Comparison of ENCODE assay signal across 21 cellular contexts in the genomic region with DNA sequence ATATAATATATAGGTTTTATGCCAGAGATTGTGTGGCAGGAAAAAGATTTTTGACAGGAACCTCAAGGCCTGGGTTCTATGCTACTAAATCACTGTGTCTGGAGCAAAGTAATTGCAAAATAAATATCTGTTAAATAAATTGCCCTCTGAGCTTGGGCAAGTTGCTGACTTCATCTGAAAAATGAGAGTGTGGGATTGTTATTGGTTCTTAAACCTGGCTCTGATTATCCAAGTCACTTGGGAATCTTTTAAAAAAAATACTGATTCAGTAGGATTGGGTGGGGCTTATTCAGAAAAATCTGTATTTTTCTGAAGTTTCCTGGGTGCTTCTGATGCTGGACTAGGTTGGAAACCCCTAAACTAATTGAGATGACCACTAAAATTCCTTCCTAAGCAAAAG.
A peak's percentile ranks its signal among the peaks of the same experiment; 100 is the strongest.
DNase-seq lines count a peak whose midpoint lies in the region; ATAC-seq, FAIRE-seq and TF ChIP-seq lines count a peak whose summit lies in the region.
"Had no signal": no experiment of that assay in that cellular context is flagged by ENCODE, and none has a peak within 500 bp of the region (broad histone marks: within the 10 kb centered on the region; RNA-seq: fewer than 3 reads in every experiment).

No MANE protein-coding gene starts in this region.

- no peak overlapping the region for H3K4me2 ChIP-seq in endothelial cell of umbilical vein (ENCODE audit: insufficient read depth, low read length)
- H3K4me2 ChIP-seq: GM23338, PC-9 had no signal

- TF ChIP-seq CTCF in activated CD8-positive, alpha-beta T cell treated with anti-CD3 and anti-CD28 coated beads for 36 hours (IDR thresholded peaks at IDR 0.05) = no peak
- TF ChIP-seq CTCF in endothelial cell of umbilical vein (IDR thresholded peaks at IDR 0.05; ENCODE audit: extremely low read depth in 1 of 2, insufficient read depth in 1 of 2, low read depth in 1 of 2, low read length in 2 of 2) (no peak), psoas muscle (IDR thresholded peaks at IDR 0.05) (no peak)

- H3K27me3 Mint-ChIP-seq in activated CD8-positive, alpha-beta T cell treated with anti-CD3 and anti-CD28 coated beads for 36 hours = no peaks in the 10 kb centered on the region
- no peaks in the 10 kb centered on the region for H3K27me3 Mint-ChIP-seq in activated CD8-positive, alpha-beta T cell treated with anti-CD3 and anti-CD28 coated beads, Interleukin-2, amount 10 ng/mL, durations not matched to agents 7 days and 5 days (ENCODE audit: low read depth)
- H3K27me3 Mint-ChIP-seq: naive thymus-derived CD8-positive, alpha-beta T cell had no signal

- H3K4me1 ChIP-seq in endothelial cell of umbilical vein (ENCODE audit: control insufficient read depth, extremely low read depth, insufficient read depth, low read length) = peaks cover 43% of the 10 kb centered on the region
- peaks cover 56% of the 10 kb centered on the region for H3K4me1 ChIP-seq in psoas muscle
- H3K4me1 ChIP-seq: Caco-2 had no signal

- H3K9me1 ChIP-seq in endothelial cell of umbilical vein (replicated peaks; ENCODE audit: control insufficient read depth, extremely low read depth, insufficient read depth, low read length) = no peaks in the 10 kb centered on the region

- CTCF ChIA-PET in activated CD8-positive, alpha-beta T cell treated with anti-CD3 and anti-CD28 coated beads for 36 hours (lab: Charles Lee) = interaction anchor here (0.9 to 4.5 kb wide), 10 partner anchors 9 to 118 kb away, joined by 3 to 39 read pairs (median 4); no protein-coding TSS in a partner anchor
- CTCF ChIA-PET in activated CD8-positive, alpha-beta T cell treated with anti-CD3 and anti-CD28 coated beads, Interleukin-2, amount 10 ng/mL, durations not matched to agents 7 days and 5 days (lab: Charles Lee) = interaction anchor here (0.8 to 10.8 kb wide), 14 partner anchors 8 to 134 kb away, joined by 3 to 124 read pairs (median 6); no protein-coding TSS in a partner anchor
- CTCF ChIA-PET in endothelial cell of umbilical vein (lab: Charles Lee) = interaction anchor here (1.2 to 1.8 kb wide), 8 partner anchors 9 to 144 kb away, joined by 4 to 15 read pairs (median 6); no protein-coding TSS in a partner anchor

- no peaks in the 10 kb centered on the region for H4K20me1 ChIP-seq in endothelial cell of umbilical vein (replicated peaks; ENCODE audit: control insufficient read depth, extremely low read depth, insufficient read depth, low read length)

- ATAC-seq in activated CD8-positive, alpha-beta T cell treated with anti-CD3 and anti-CD28 coated beads for 36 hours = no peak
- no peak for ATAC-seq in activated CD8-positive, alpha-beta T cell treated with anti-CD3 and anti-CD28 coated beads, Interleukin-2, amount 10 ng/mL, durations not matched to agents 7 days and 5 days
- ATAC-seq in HG02610 (IDR thresholded peaks at IDR 0.05; ENCODE audit: unreplicated experiment) (peak; percentile 1), psoas muscle (no peak)
- ATAC-seq: GM23338; naive thymus-derived CD8-positive, alpha-beta T cell had no signal

- H3K4me3 Mint-ChIP-seq in activated CD8-positive, alpha-beta T cell treated with anti-CD3 and anti-CD28 coated beads for 36 hours = no peak overlapping the region
- H3K4me3 Mint-ChIP-seq in activated CD8-positive, alpha-beta T cell treated with anti-CD3 and anti-CD28 coated beads, Interleukin-2, amount 10 ng/mL, durations not matched to agents 7 days and 5 days = no peak overlapping the region
- H3K4me3 Mint-ChIP-seq: GM23338 had no signal

- H3K27ac Mint-ChIP-seq in activated CD8-positive, alpha-beta T cell treated with anti-CD3 and anti-CD28 coated beads for 36 hours = peak overlapping the region; percentile 27
- H3K27ac Mint-ChIP-seq in activated CD8-positive, alpha-beta T cell treated with anti-CD3 and anti-CD28 coated beads, Interleukin-2, amount 10 ng/mL, durations not matched to agents 7 days and 5 days = no peak overlapping the region
- H3K27ac Mint-ChIP-seq: GM23338 had no signal

- H3K9me3 ChIP-seq in endothelial cell of umbilical vein (replicated peaks; ENCODE audit: control insufficient read depth, insufficient read depth, low read length) = no peaks in the 10 kb centered on the region
- no peaks in the 10 kb centered on the region for H3K9me3 ChIP-seq in psoas muscle
- no peaks in the 10 kb centered on the region for H3K9me3 ChIP-seq in MG63
- H3K9me3 ChIP-seq: Caco-2, right lobe of liver, testis had no signal

- peaks cover 79% of the 10 kb centered on the region for H3K79me2 ChIP-seq in endothelial cell of umbilical vein (ENCODE audit: control insufficient read depth, insufficient read depth, low read length)

- peaks cover 82% of the 10 kb centered on the region for H3K36me3 Mint-ChIP-seq in activated CD8-positive, alpha-beta T cell treated with anti-CD3 and anti-CD28 coated beads for 36 hours (ENCODE audit: low read depth)
- peaks cover 80% of the 10 kb centered on the region for H3K36me3 Mint-ChIP-seq in activated CD8-positive, alpha-beta T cell treated with anti-CD3 and anti-CD28 coated beads, Interleukin-2, amount 10 ng/mL, durations not matched to agents 7 days and 5 days (ENCODE audit: low read depth)

- H3K9me3 Mint-ChIP-seq in activated CD8-positive, alpha-beta T cell treated with anti-CD3 and anti-CD28 coated beads for 36 hours = no peaks in the 10 kb centered on the region
- no peaks in the 10 kb centered on the region for H3K9me3 Mint-ChIP-seq in activated CD8-positive, alpha-beta T cell treated with anti-CD3 and anti-CD28 coated beads, Interleukin-2, amount 10 ng/mL, durations not matched to agents 7 days and 5 days (ENCODE audit: insufficient read depth)
- H3K9me3 Mint-ChIP-seq: GM23338; naive thymus-derived CD8-positive, alpha-beta T cell had no signal

- dilution Hi-C loops in endothelial cell of umbilical vein (cut with MboI; ENCODE audit: extremely low pct_ligation_motif_present, low sequenced_read_pairs) = no loop called here

- no peak overlapping the region for H3K4me3 ChIP-seq in endothelial cell of umbilical vein (replicated peaks in 1 of 3; ENCODE audit: insufficient read depth in 1 of 3, low read depth in 1 of 3, low read length in 3 of 3)
- no peak overlapping the region for H3K4me3 ChIP-seq in psoas muscle
- no peak overlapping the region for H3K4me3 ChIP-seq in MG63
- H3K4me3 ChIP-seq: GM12878, GM23338, PC-9, right lobe of liver, testis had no signal

- POLR2A ChIA-PET in activated CD8-positive, alpha-beta T cell treated with anti-CD3 and anti-CD28 coated beads for 36 hours (lab: Charles Lee) = interaction anchor here (0.9 to 1.8 kb wide), 6 partner anchors 15 to 114 kb away, joined by 3 to 7 read pairs (median 4); no protein-coding TSS in a partner anchor
- POLR2A ChIA-PET in activated CD8-positive, alpha-beta T cell treated with anti-CD3 and anti-CD28 coated beads, Interleukin-2, amount 10 ng/mL, durations not matched to agents 7 days and 5 days (lab: Charles Lee) = interaction anchor here (0.6 kb wide), 1 partner anchor 86 kb away, joined by 4 read pairs; no protein-coding TSS in a partner anchor
- POLR2A ChIA-PET in endothelial cell of umbilical vein (lab: Charles Lee) = no interaction called here

- H3K4me1 Mint-ChIP-seq in activated CD8-positive, alpha-beta T cell treated with anti-CD3 and anti-CD28 coated beads for 36 hours (ENCODE audit: low read depth) = peaks cover 86% of the 10 kb centered on the region
- H3K4me1 Mint-ChIP-seq in activated CD8-positive, alpha-beta T cell treated with anti-CD3 and anti-CD28 coated beads, Interleukin-2, amount 10 ng/mL, durations not matched to agents 7 days and 5 days (ENCODE audit: low read depth) = peaks cover 64% of the 10 kb centered on the region

- H3K36me3 ChIP-seq in endothelial cell of umbilical vein (ENCODE audit: control insufficient read depth in 2 of 2, extremely low read depth in 1 of 2, insufficient read depth in 2 of 2, low read length in 2 of 2) (peaks cover 40 to 56% of the 10 kb centered on the region in 2 experiments), psoas muscle (ENCODE audit: insufficient read depth in 1 of 2, low read depth in 1 of 2) (peaks cover 15 to 79% of the 10 kb centered on the region in 2 donors), MG63 (peaks cover 60% of the 10 kb centered on the region)

- H3K9ac ChIP-seq in endothelial cell of umbilical vein (replicated peaks; ENCODE audit: extremely low read depth, insufficient read depth, low read length) = no peak overlapping the region

- H3K27me3 ChIP-seq in endothelial cell of umbilical vein (ENCODE audit: control insufficient read depth in 2 of 2, insufficient read depth in 2 of 2, low read length in 2 of 2) = no peaks in the 10 kb centered on the region
- H3K27me3 ChIP-seq in psoas muscle (ENCODE audit: insufficient read depth in 3 of 3, low read length in 2 of 3) = no peaks in the 10 kb centered on the region
- no peaks in the 10 kb centered on the region for H3K27me3 ChIP-seq in MG63
- H3K27me3 ChIP-seq: right lobe of liver, testis had no signal

- DNase-seq in activated CD8-positive, alpha-beta T cell treated with anti-CD3 and anti-CD28 coated beads for 36 hours = no peak
- no peak for DNase-seq in activated CD8-positive, alpha-beta T cell treated with anti-CD3 and anti-CD28 coated beads, Interleukin-2, amount 10 ng/mL, durations not matched to agents 7 days and 5 days
- DNase-seq in endothelial cell of umbilical vein (ENCODE audit: low read depth, low spot score) (no peak), psoas muscle (no peak), MV-4-11 (lab: John Stamatoyannopoulos, UW) (no peak), MG63 (no peak), 8988T (no peak)
- DNase-seq: activated naive CD4-positive, alpha-beta T cell; Caco-2; MM.1S; naive thymus-derived CD8-positive, alpha-beta T cell; NCI-H2029; PC-9; right lobe of liver; stimulated activated CD4-positive, alpha-beta T cell treated with anti-CD3 and anti-CD28 coated beads, Interleukin-2, amount 100 ng/mL, for 48 hours; testis had no signal

- FAIRE-seq in endothelial cell of umbilical vein (lab: Jason Lieb, UNC) = no peak
- FAIRE-seq: A204.1, GM12878 had no signal

- intact Hi-C loops in activated CD8-positive, alpha-beta T cell treated with anti-CD3 and anti-CD28 coated beads for 36 hours (cut with micrococcal nuclease) = no loop called here
- intact Hi-C loops in endothelial cell of umbilical vein (cut with micrococcal nuclease) = no loop called here
- intact Hi-C loops in psoas muscle (cut with DNase I) = loop anchor here in 1 of 2 donors (5.0 kb wide), 1 partner anchor 413 kb away; no protein-coding TSS in a partner anchor

- no peak for TF ChIP-seq POLR2A in endothelial cell of umbilical vein (IDR thresholded peaks at IDR 0.05; ENCODE audit: low read depth, low read length)

- H2AFZ ChIP-seq in endothelial cell of umbilical vein (ENCODE audit: low read depth, low read length) = no peak overlapping the region
- H2AFZ ChIP-seq: GM23338, PC-9 had no signal

- BruUV-seq in endothelial cell of umbilical vein (replicated peaks; lab: Mats Ljungman, UMichigan) = no TSS peak

- H3K27ac ChIP-seq in endothelial cell of umbilical vein (ENCODE audit: insufficient read depth, low read depth, low read length) (peak overlapping the region; percentile 27), psoas muscle (peak overlapping the region; percentile 25)
- H3K27ac ChIP-seq: PC-9, right lobe of liver, testis, VCaP had no signal

TF ChIP-seq in endothelial cell of umbilical vein, 7 proteins besides CTCF, POLR2A, EP300 and RAD21 (continues in another document):
- TF ChIP-seq EZH2 (IDR thresholded peaks at IDR 0.05; ENCODE audit: borderline replicate concordance, low read depth, low read length, severe bottlenecking) (no peak), MYC (IDR thresholded peaks at IDR 0.05; ENCODE audit: low read depth, low read length) (no peak)
